1 cellular context compared by ENCODE assay signal in genomic region chr2:181907005-181907549, GRCh38.
TF ChIP-seq lines count a peak whose summit lies in the region.

No MANE protein-coding gene starts in this region.

TF ChIP-seq in HepG2, 621 proteins besides CTCF, POLR2A, EP300 and RAD21 (continues in another document):
- TF ChIP-seq ATF2 (CRISPR knock-in tag; IDR thresholded peaks at IDR 0.05) (no peak), CEBPG (CRISPR knock-in tag; IDR thresholded peaks at IDR 0.05) (peak; percentile 69), CREM (IDR thresholded peaks at IDR 0.05) (peak; percentile 41; the same call in 1 of the 2 replicates), CREM (CRISPR knock-in tag; IDR thresholded peaks at IDR 0.05) (no peak), RXRB (CRISPR knock-in tag; IDR thresholded peaks at IDR 0.05; ENCODE audit: borderline replicate concordance) (peak; percentile 52; the same call in 1 of the 2 replicates), ZNF276 (CRISPR knock-in tag; IDR thresholded peaks at IDR 0.05; ENCODE audit: low read depth) (no peak), ZNF597 (CRISPR knock-in tag; IDR thresholded peaks at IDR 0.05) (no peak), SMAD9 (CRISPR knock-in tag; IDR thresholded peaks at IDR 0.05) (no peak), FOXC1 (CRISPR knock-in tag; IDR thresholded peaks at IDR 0.05; ENCODE audit: borderline replicate concordance) (no peak), FOXA1 (IDR thresholded peaks at IDR 0.05) (no peak), FOXA1 (CRISPR knock-in tag; IDR thresholded peaks at IDR 0.05) (peak; percentile 70), ZNF331 (CRISPR knock-in tag; IDR thresholded peaks at IDR 0.05) (0 out of 2 replicates have a peak, but pooled peaks have one; percentile 39), JUND (CRISPR knock-in tag; IDR thresholded peaks at IDR 0.05) (no peak), CREB1 (IDR thresholded peaks at IDR 0.05) (no peak), CREB1 (CRISPR knock-in tag; IDR thresholded peaks at IDR 0.05) (peak; percentile 26; the same call in 1 of the 2 replicates), SOX5 (CRISPR knock-in tag; IDR thresholded peaks at IDR 0.05; ENCODE audit: borderline replicate concordance) (peak; percentile 88), GFI1 (CRISPR knock-in tag; IDR thresholded peaks at IDR 0.05; ENCODE audit: borderline replicate concordance) (peak; percentile 85; the same call in 1 of the 2 replicates), KLF13 (CRISPR knock-in tag; IDR thresholded peaks at IDR 0.05) (no peak), TRAFD1 (CRISPR knock-in tag; IDR thresholded peaks at IDR 0.05; ENCODE audit: borderline replicate concordance) (no peak), E2F1 (CRISPR knock-in tag; IDR thresholded peaks at IDR 0.05) (no peak), FOXP1 (IDR thresholded peaks at IDR 0.05) (no peak), FOXP1 (CRISPR knock-in tag; IDR thresholded peaks at IDR 0.05) (peak; percentile 68), RBAK (CRISPR knock-in tag; IDR thresholded peaks at IDR 0.05) (no peak), ZNF710 (CRISPR knock-in tag; IDR thresholded peaks at IDR 0.05; ENCODE audit: borderline replicate concordance) (no peak), FOXK2 (IDR thresholded peaks at IDR 0.05) (no peak), BCL6 (CRISPR knock-in tag; IDR thresholded peaks at IDR 0.05) (peak; percentile 78), NFIC (IDR thresholded peaks at IDR 0.05; ENCODE audit: low read length) (peak; percentile 66; the same call in 1 of the 2 replicates), SMARCC2 (IDR thresholded peaks at IDR 0.05) (0 out of 2 replicates have a peak, but pooled peaks have one; percentile 31), FOXA3 (CRISPR knock-in tag; IDR thresholded peaks at IDR 0.05) (peak; percentile 87), TGIF2 (CRISPR knock-in tag; IDR thresholded peaks at IDR 0.05) (no peak), CAMTA2 (CRISPR knock-in tag; IDR thresholded peaks at IDR 0.05; ENCODE audit: borderline replicate concordance) (no peak), SCMH1 (CRISPR knock-in tag; IDR thresholded peaks at IDR 0.05; ENCODE audit: borderline replicate concordance) (no peak), GATAD2A (CRISPR knock-in tag; IDR thresholded peaks at IDR 0.05) (peak; percentile 85), ZNF317 (CRISPR knock-in tag; IDR thresholded peaks at IDR 0.05) (no peak), SIX1 (CRISPR knock-in tag; IDR thresholded peaks at IDR 0.05; ENCODE audit: borderline replicate concordance) (peak; percentile 41; the same call in 1 of the 2 replicates), RCOR2 (CRISPR knock-in tag; IDR thresholded peaks at IDR 0.05) (peak; percentile 72; the same call in 1 of the 2 replicates), RFXANK (CRISPR knock-in tag; IDR thresholded peaks at IDR 0.05) (no peak), CENPT (CRISPR knock-in tag; IDR thresholded peaks at IDR 0.05; ENCODE audit: low read depth) (no peak), ETV5 (CRISPR knock-in tag; IDR thresholded peaks at IDR 0.05; ENCODE audit: borderline replicate concordance) (no peak), SOX6 (IDR thresholded peaks at IDR 0.05) (no peak), SOX6 (CRISPR knock-in tag; IDR thresholded peaks at IDR 0.05) (peak; percentile 78; the same call in 1 of the 2 replicates)
- TF ChIP-seq, protein P1, sequence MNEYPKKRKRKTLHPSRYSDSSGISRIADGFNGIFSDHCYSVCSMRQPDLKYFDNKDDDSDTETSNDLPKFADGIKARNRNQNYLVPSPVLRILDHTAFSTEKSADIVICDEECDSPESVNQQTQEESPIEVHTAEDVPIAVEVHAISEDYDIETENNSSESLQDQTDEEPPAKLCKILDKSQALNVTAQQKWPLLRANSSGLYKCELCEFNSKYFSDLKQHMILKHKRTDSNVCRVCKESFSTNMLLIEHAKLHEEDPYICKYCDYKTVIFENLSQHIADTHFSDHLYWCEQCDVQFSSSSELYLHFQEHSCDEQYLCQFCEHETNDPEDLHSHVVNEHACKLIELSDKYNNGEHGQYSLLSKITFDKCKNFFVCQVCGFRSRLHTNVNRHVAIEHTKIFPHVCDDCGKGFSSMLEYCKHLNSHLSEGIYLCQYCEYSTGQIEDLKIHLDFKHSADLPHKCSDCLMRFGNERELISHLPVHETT (CRISPR knock-in tag; conservative IDR thresholded peaks at IDR 0.05) = no peak
- TF ChIP-seq, protein P2, sequence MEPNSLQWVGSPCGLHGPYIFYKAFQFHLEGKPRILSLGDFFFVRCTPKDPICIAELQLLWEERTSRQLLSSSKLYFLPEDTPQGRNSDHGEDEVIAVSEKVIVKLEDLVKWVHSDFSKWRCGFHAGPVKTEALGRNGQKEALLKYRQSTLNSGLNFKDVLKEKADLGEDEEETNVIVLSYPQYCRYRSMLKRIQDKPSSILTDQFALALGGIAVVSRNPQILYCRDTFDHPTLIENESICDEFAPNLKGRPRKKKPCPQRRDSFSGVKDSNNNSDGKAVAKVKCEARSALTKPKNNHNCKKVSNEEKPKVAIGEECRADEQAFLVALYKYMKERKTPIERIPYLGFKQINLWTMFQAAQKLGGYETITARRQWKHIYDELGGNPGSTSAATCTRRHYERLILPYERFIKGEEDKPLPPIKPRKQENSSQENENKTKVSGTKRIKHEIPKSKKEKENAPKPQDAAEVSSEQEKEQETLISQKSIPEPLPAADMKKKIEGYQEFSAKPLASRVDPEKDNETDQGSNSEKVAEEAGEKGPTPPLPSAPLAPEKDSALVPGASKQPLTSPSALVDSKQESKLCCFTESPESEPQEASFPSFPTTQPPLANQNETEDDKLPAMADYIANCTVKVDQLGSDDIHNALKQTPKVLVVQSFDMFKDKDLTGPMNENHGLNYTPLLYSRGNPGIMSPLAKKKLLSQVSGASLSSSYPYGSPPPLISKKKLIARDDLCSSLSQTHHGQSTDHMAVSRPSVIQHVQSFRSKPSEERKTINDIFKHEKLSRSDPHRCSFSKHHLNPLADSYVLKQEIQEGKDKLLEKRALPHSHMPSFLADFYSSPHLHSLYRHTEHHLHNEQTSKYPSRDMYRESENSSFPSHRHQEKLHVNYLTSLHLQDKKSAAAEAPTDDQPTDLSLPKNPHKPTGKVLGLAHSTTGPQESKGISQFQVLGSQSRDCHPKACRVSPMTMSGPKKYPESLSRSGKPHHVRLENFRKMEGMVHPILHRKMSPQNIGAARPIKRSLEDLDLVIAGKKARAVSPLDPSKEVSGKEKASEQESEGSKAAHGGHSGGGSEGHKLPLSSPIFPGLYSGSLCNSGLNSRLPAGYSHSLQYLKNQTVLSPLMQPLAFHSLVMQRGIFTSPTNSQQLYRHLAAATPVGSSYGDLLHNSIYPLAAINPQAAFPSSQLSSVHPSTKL (CRISPR knock-in tag; IDR thresholded peaks at IDR 0.05) = peak; percentile 82
- TF ChIP-seq, protein P3, sequence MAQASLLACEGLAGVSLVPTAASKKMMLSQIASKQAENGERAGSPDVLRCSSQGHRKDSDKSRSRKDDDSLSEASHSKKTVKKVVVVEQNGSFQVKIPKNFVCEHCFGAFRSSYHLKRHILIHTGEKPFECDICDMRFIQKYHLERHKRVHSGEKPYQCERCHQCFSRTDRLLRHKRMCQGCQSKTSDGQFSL (CRISPR knock-in tag; IDR thresholded peaks at IDR 0.05) = no peak
- TF ChIP-seq, protein P4, sequence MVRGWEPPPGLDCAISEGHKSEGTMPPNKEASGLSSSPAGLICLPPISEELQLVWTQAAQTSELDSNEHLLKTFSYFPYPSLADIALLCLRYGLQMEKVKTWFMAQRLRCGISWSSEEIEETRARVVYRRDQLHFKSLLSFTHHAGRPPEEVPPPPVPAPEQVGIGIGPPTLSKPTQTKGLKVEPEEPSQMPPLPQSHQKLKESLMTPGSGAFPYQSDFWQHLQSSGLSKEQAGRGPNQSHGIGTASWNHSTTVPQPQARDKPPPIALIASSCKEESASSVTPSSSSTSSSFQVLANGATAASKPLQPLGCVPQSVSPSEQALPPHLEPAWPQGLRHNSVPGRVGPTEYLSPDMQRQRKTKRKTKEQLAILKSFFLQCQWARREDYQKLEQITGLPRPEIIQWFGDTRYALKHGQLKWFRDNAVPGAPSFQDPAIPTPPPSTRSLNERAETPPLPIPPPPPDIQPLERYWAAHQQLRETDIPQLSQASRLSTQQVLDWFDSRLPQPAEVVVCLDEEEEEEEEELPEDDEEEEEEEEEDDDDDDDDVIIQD (CRISPR knock-in tag; IDR thresholded peaks at IDR 0.05; ENCODE audit: low read depth) = peak; percentile 48; the same call in 1 of the 2 replicates
- TF ChIP-seq, protein P5, sequence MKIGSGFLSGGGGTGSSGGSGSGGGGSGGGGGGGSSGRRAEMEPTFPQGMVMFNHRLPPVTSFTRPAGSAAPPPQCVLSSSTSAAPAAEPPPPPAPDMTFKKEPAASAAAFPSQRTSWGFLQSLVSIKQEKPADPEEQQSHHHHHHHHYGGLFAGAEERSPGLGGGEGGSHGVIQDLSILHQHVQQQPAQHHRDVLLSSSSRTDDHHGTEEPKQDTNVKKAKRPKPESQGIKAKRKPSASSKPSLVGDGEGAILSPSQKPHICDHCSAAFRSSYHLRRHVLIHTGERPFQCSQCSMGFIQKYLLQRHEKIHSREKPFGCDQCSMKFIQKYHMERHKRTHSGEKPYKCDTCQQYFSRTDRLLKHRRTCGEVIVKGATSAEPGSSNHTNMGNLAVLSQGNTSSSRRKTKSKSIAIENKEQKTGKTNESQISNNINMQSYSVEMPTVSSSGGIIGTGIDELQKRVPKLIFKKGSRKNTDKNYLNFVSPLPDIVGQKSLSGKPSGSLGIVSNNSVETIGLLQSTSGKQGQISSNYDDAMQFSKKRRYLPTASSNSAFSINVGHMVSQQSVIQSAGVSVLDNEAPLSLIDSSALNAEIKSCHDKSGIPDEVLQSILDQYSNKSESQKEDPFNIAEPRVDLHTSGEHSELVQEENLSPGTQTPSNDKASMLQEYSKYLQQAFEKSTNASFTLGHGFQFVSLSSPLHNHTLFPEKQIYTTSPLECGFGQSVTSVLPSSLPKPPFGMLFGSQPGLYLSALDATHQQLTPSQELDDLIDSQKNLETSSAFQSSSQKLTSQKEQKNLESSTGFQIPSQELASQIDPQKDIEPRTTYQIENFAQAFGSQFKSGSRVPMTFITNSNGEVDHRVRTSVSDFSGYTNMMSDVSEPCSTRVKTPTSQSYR (CRISPR knock-in tag; IDR thresholded peaks at IDR 0.05; ENCODE audit: borderline replicate concordance) = no peak
